In the genomic region with DNA sequence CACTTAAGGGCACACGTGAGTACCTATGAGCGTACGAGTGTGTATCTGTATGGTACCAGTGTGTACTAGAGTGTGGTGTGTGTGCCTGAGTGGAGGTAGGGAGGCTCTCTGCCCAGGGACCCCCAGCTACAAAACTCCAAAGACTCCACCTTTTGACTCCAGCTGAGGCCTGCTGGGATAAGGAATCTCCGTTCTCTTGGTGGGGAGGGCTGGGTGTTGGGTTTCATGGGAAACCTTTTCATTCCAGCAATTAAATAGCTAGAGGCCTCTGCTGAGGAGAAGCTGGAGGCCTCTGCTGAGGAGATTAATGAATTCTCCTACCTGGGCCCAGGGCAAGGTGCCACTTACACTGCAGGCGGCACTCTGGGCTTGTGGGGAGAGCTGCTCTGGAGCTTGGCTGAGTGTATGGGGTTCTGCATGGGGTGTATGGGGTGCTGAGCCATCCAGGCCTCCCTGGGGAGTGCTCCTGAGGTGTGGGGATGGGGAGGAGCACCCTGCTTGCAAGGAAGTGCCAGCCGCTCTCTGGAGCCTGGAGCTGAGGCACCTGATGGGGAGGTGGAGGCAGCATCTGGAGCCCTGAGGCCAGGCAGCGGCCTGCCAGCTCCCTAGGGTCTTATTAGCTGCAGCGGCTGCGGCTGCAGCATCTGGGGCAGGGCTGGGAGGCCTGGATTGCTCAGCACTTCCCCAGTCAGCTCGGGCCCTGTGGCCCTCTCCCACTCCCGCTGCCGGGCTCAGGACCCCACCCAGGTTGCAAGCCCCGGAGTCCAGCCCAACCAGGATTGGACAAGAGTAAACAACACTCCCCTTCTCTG, we compare ENCODE assay signal across 14 cellular contexts. TPM values are rescaled to one million over a fixed set of nuclear protein-coding genes. Genes with fewer than 3 reads are reported as not detected.
DNase-seq lines count a peak whose midpoint lies in the region; TF ChIP-seq lines count a peak whose summit lies in the region.
"Had no signal": no experiment of that assay in that cellular context is flagged by ENCODE, and none has a peak within 500 bp of the region (broad histone marks: within the 10 kb centered on the region; RNA-seq: fewer than 3 reads in every experiment).

No MANE protein-coding gene starts in this region.

- H3K4me1 ChIP-seq in endodermal cell (ENCODE audit: control insufficient read depth, insufficient read depth, low read length) = peaks cover 5% of the 10 kb centered on the region
- peaks cover 0 to 18% (median 15%) of the 10 kb centered on the region in 4 donors for H3K4me1 ChIP-seq in sigmoid colon

- H3K9me3 Mint-ChIP-seq in endodermal cell = no peaks in the 10 kb centered on the region

- no peak overlapping the region for H3K27ac Mint-ChIP-seq in endodermal cell

- peaks cover 33% of the 10 kb centered on the region for H3K27me3 Mint-ChIP-seq in endodermal cell (ENCODE audit: insufficient read depth)

- H3K36me3 ChIP-seq in endodermal cell (ENCODE audit: control insufficient read depth, insufficient read depth, low read length) = no peaks in the 10 kb centered on the region
- H3K36me3 ChIP-seq in sigmoid colon = no peaks in the 10 kb centered on the region
- H3K36me3 ChIP-seq: heart left ventricle had no signal

- 72 to 86% methylated on average over 2 to 13 of the region's 13 CpGs for WGBS in endodermal cell (ENCODE audit: insufficient coverage in 1 of 2, insufficient read length in 1 of 2), 2 experiments
- WGBS in sigmoid colon, 2 donors = 72 to 80% methylated on average over 13 of the region's 13 CpGs

- H3K9ac ChIP-seq in endodermal cell (ENCODE audit: extremely low read depth, low read length, poor library complexity, severe bottlenecking) = no peak overlapping the region

- intact Hi-C loops in sigmoid colon (cut with DNase I) = no loop called here

- no peaks in the 10 kb centered on the region for H3K36me3 Mint-ChIP-seq in endodermal cell (ENCODE audit: low read depth)

- no peak overlapping the region for H3K27ac ChIP-seq in endodermal cell (ENCODE audit: low read depth, low read length)
- H3K27ac ChIP-seq in sigmoid colon = no peak overlapping the region
- H3K27ac ChIP-seq: A549 had no signal

- H3K9me3 ChIP-seq in endodermal cell (ENCODE audit: control insufficient read depth, low read length) (no peaks in the 10 kb centered on the region), sigmoid colon (no peaks in the 10 kb centered on the region)
- H3K9me3 ChIP-seq: A549, heart left ventricle had no signal

- peaks cover 3% of the 10 kb centered on the region for H3K4me1 Mint-ChIP-seq in endodermal cell

- no peak for TF ChIP-seq POLR2A in sigmoid colon (IDR thresholded peaks at IDR 0.05)

- no peak overlapping the region for H3K4me3 Mint-ChIP-seq in endodermal cell

- peaks cover 12% of the 10 kb centered on the region for H3K27me3 ChIP-seq in endodermal cell (ENCODE audit: control insufficient read depth, insufficient read depth, low read length, poor library complexity, severe bottlenecking)
- no peaks in the 10 kb centered on the region for H3K27me3 ChIP-seq in sigmoid colon
- H3K27me3 ChIP-seq: heart left ventricle had no signal

- DNase-seq in NCI-H2227 (lab: John Stamatoyannopoulos, UW; ENCODE audit: unreplicated experiment) (peak; percentile 19), NCI-H2227 treated with DMSO at 0.1 percent for 48 hours (lab: John Stamatoyannopoulos, UW) (no peak), NCI-H2171 (lab: John Stamatoyannopoulos, UW) (peak; percentile 88), endodermal cell (peak; percentile 63), sigmoid colon (peak; percentile 65), SHP77 treated with DMSO at 0.1 percent for 48 hours (lab: John Stamatoyannopoulos, UW) (no peak), NK-92 (lab: John Stamatoyannopoulos, UW; ENCODE audit: unreplicated experiment) (no peak)
- DNase-seq in stimulated activated CD4-positive, alpha-beta T cell treated with anti-CD3 and anti-CD28 coated beads, Interleukin-15, amount 100 ng/mL, for 24 hours = no peak
- DNase-seq: cortex of kidney, left colon, NCI-H2081 treated with DMSO at 0.1 percent for 48 hours, OCI-M1 had no signal

- TF ChIP-seq CTCF in endodermal cell (conservative IDR thresholded peaks at IDR 0.05) = no peak
- TF ChIP-seq CTCF in sigmoid colon (IDR thresholded peaks at IDR 0.05) = no peak

- H3K4me3 ChIP-seq in endodermal cell (ENCODE audit: low read length) (no peak overlapping the region), sigmoid colon (no peak overlapping the region)
- H3K4me3 ChIP-seq: A549, heart left ventricle had no signal

- no peak for TF ChIP-seq EP300 in sigmoid colon (IDR thresholded peaks at IDR 0.05)

RNA-seq across cellular contexts. Expression of gene ANKRD13B, which starts 4.6 kb away (rescaled TPM):
- total RNA-seq in endodermal cell = 1 to 10 TPM; 2.2 to 2.6 TPM
- polyA plus RNA-seq in endodermal cell (2013, experiment 1 of 2) = 36.5 TPM
- 28.4 TPM for polyA plus RNA-seq in endodermal cell (2013, experiment 2 of 2)
- 10 to 100 TPM in 1 of 4 donors, 1 to 10 TPM in 3; 5.4 to 17.2 (median 6.2) TPM for total RNA-seq in sigmoid colon
- polyA plus RNA-seq in sigmoid colon = 1 to 10 TPM; 1.6 to 5.2 (median 3.0) TPM

RNA-seq across cellular contexts. Expression of gene GIT1, which starts 8.1 kb away (rescaled TPM):
- total RNA-seq in endodermal cell (10 to 100 TPM; 45.0 to 61.8 TPM), sigmoid colon (10 to 100 TPM; 13.6 to 31.3 (median 16.8) TPM)
- polyA plus RNA-seq in endodermal cell (2013, experiment 1 of 2) = 47.1 TPM
- 48.9 TPM for polyA plus RNA-seq in endodermal cell (2013, experiment 2 of 2)
- 10 to 100 TPM; 16.9 to 28.5 (median 18.0) TPM for polyA plus RNA-seq in sigmoid colon

RNA-seq across cellular contexts. Expression of gene CORO6, which starts 25.1 kb away (rescaled TPM):
- total RNA-seq in endodermal cell (under 1 TPM; 0.86 to 1.00 TPM), sigmoid colon (10 to 100 TPM; 23.9 to 94.4 (median 35.1) TPM)
- polyA plus RNA-seq in endodermal cell (2013, experiment 1 of 2) = 6.2 TPM
- 5.3 TPM for polyA plus RNA-seq in endodermal cell (2013, experiment 2 of 2)
- 1 to 10 TPM in 2 of 3 donors, under 1 TPM in 1; 0.23 to 4.9 (median 3.0) TPM for polyA plus RNA-seq in sigmoid colon

RNA-seq across cellular contexts. Expression of gene TP53I13, which starts 29.1 kb away (rescaled TPM):
- total RNA-seq in endodermal cell (10 to 100 TPM; 21.7 to 31.0 TPM), sigmoid colon (10 to 100 TPM; 28.8 to 41.8 (median 35.4) TPM)
- 34.6 TPM for polyA plus RNA-seq in endodermal cell (2013, experiment 1 of 2)
- 33.7 TPM for polyA plus RNA-seq in endodermal cell (2013, experiment 2 of 2)
- polyA plus RNA-seq in sigmoid colon = 10 to 100 TPM; 14.4 to 79.0 (median 20.3) TPM

RNA-seq across cellular contexts. Expression of gene ABHD15, which starts 30.7 kb away (rescaled TPM):
- 1 to 10 TPM; 1.4 to 2.1 TPM for total RNA-seq in endodermal cell
- 1.9 TPM for polyA plus RNA-seq in endodermal cell (2013, experiment 1 of 2)
- 1.4 TPM for polyA plus RNA-seq in endodermal cell (2013, experiment 2 of 2)
- total RNA-seq in sigmoid colon = 10 to 100 TPM in 1 of 4 donors, 1 to 10 TPM in 3; 4.1 to 10.8 (median 6.7) TPM
- 10 to 100 TPM in 1 of 3 donors, 1 to 10 TPM in 2; 4.9 to 10.3 (median 5.4) TPM for polyA plus RNA-seq in sigmoid colon

Comparison
In these comparisons a context has a peak if more than half of its experiments do, and no peak if none do; other contexts are left out.
1. DNase-seq: peak in NCI-H2227 (single experiment), NCI-H2171 (single experiment), endodermal cell (single experiment) and sigmoid colon (single experiment); none in NCI-H2227 treated with DMSO at 0.1 percent for 48 hours (single experiment), stimulated activated CD4-positive, alpha-beta T cell treated with anti-CD3 and anti-CD28 coated beads, Interleukin-15, amount 100 ng/mL, for 24 hours (single experiment), SHP77 treated with DMSO at 0.1 percent for 48 hours (single experiment) and NK-92 (single experiment).
2. RNA of gene CORO6, which starts 25.1 kb away (total RNA-seq): 23.9 to 94.4 TPM in sigmoid colon; 0.86 to 1.00 TPM in endodermal cell; every median in the first group is over 10 times any median in the second.